In the genomic region with DNA sequence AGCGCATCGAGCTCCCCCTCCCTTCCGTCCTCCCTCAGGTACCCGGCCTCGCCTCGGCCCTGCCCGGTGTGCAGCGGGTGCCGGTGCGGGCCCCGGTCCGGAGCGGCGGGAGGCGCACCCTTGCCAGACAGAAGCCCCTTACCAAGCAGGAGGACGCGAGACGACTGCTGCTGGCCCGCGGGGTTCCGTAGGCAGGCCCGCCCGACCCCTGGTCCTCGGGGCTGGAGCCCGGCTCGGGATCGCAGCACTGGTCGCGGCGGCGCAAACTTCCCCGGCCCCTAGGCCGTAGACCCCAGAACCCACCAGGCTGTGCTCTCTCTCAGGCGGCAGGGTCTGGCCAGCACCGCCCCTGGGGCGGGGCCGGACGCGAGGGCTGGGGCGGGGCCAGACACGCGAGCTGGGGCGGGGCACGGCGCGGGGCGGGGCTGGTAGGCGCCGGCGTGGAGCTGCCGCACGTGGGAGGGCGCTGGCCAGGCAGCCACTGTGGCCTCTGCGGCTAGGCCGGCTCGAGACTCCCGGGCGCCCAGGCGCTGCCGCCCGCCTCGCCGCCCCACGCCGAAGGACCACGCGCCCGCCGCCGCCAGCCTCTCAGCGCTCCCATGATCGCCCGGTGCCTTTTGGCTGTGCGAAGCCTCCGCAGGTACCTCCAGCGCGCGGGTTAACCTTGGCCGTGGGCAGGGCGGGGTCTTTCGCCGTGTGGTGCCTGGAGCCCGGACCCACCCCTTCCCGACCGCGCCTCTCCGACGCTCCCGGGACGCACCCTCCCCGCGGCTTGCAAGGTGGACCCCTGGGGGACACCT, we compare ENCODE assay signal across 1 cellular context.
TF ChIP-seq lines count a peak whose summit lies in the region.

A gene (plus strand): TSS at position 431 of the 800 bp plus-strand sequence. CDS start 169 bp downstream, at position 600.
A gene with protein sequence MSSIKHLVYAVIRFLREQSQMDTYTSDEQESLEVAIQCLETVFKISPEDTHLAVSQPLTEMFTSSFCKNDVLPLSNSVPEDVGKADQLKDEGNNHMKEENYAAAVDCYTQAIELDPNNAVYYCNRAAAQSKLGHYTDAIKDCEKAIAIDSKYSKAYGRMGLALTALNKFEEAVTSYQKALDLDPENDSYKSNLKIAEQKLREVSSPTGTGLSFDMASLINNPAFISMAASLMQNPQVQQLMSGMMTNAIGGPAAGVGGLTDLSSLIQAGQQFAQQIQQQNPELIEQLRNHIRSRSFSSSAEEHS (minus strand): TSS at position 335 of the 800 bp plus-strand sequence. CDS start 1,302 bp downstream, outside the sequence.

TF ChIP-seq in K562, 482 proteins besides CTCF, POLR2A, EP300 and RAD21 (continued from another document and continues in another):
- peak; percentile 77 for TF ChIP-seq KDM5B (IDR thresholded peaks at IDR 0.05; ENCODE audit: insufficient replicate concordance, low read depth, low read length)
- TF ChIP-seq, protein P1, sequence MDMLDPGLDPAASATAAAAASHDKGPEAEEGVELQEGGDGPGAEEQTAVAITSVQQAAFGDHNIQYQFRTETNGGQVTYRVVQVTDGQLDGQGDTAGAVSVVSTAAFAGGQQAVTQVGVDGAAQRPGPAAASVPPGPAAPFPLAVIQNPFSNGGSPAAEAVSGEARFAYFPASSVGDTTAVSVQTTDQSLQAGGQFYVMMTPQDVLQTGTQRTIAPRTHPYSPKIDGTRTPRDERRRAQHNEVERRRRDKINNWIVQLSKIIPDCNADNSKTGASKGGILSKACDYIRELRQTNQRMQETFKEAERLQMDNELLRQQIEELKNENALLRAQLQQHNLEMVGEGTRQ (CRISPR knock-in tag; IDR thresholded peaks at IDR 0.05): peak; percentile 11; the same call in 1 of the 2 replicates
- TF ChIP-seq NR1H2 (CRISPR knock-in tag; IDR thresholded peaks at IDR 0.05): no peak
- no peak for TF ChIP-seq FOXJ2 (tag; IDR thresholded peaks at IDR 0.05)
- peak; percentile 15 for TF ChIP-seq CHD1 (IDR thresholded peaks at IDR 0.05; ENCODE audit: low read length)
- 0 out of 4 replicates have a peak, but pooled peaks of 1 of the 2 experiments have one; percentile 27 for TF ChIP-seq FOXA3 (CRISPR knock-in tag; conservative IDR thresholded peaks at IDR 0.05 in 1 of 2, IDR thresholded peaks at IDR 0.05 in 1 of 2)
- TF ChIP-seq ZNF282 (CRISPR knock-in tag; IDR thresholded peaks at IDR 0.05): 0 out of 2 replicates have a peak, but pooled peaks have one; percentile 30
- no peak for TF ChIP-seq SRSF9 (IDR thresholded peaks at IDR 0.05; ENCODE audit: borderline replicate concordance, low read depth, low read length)
- TF ChIP-seq MAZ (CRISPR knock-in tag; conservative IDR thresholded peaks at IDR 0.05 in 1 of 2, IDR thresholded peaks at IDR 0.05 in 1 of 2): peak; percentile 40 to 59; a peak in 2 of 4 replicates
- TF ChIP-seq SUPT5H (IDR thresholded peaks at IDR 0.05): peak; percentile 50
- TF ChIP-seq TGIF2 (CRISPR knock-in tag; IDR thresholded peaks at IDR 0.05): peak; percentile 89; the same call in 1 of the 2 replicates
- peak; percentile 61 for TF ChIP-seq FUS (optimal IDR thresholded peaks at IDR 0.05; ENCODE audit: low read depth, low read length)
- peak; percentile 70; the same call in 1 of the 2 replicates for TF ChIP-seq SMAD4 (CRISPR knock-in tag; conservative IDR thresholded peaks at IDR 0.05)
- peak; percentile 61 to 67; a peak in 3 of 4 replicates for TF ChIP-seq NONO (IDR thresholded peaks at IDR 0.05; ENCODE audit: low read depth in 2 of 2, low read length in 1 of 2)
- TF ChIP-seq ZNF263 (CRISPR knock-in tag; IDR thresholded peaks at IDR 0.05; ENCODE audit: borderline replicate concordance): peak; percentile 66; the same call in 1 of the 2 replicates
- TF ChIP-seq, protein P2, sequence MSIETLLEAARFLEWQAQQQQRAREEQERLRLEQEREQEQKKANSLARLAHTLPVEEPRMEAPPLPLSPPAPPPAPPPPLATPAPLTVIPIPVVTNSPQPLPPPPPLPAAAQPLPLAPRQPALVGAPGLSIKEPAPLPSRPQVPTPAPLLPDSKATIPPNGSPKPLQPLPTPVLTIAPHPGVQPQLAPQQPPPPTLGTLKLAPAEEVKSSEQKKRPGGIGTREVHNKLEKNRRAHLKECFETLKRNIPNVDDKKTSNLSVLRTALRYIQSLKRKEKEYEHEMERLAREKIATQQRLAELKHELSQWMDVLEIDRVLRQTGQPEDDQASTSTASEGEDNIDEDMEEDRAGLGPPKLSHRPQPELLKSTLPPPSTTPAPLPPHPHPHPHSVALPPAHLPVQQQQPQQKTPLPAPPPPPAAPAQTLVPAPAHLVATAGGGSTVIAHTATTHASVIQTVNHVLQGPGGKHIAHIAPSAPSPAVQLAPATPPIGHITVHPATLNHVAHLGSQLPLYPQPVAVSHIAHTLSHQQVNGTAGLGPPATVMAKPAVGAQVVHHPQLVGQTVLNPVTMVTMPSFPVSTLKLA (conservative IDR thresholded peaks at IDR 0.05): peak; percentile 37 to 80; a peak in 3 of 4 replicates
- TF ChIP-seq, protein P3, sequence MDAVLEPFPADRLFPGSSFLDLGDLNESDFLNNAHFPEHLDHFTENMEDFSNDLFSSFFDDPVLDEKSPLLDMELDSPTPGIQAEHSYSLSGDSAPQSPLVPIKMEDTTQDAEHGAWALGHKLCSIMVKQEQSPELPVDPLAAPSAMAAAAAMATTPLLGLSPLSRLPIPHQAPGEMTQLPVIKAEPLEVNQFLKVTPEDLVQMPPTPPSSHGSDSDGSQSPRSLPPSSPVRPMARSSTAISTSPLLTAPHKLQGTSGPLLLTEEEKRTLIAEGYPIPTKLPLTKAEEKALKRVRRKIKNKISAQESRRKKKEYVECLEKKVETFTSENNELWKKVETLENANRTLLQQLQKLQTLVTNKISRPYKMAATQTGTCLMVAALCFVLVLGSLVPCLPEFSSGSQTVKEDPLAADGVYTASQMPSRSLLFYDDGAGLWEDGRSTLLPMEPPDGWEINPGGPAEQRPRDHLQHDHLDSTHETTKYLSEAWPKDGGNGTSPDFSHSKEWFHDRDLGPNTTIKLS (IDR thresholded peaks at IDR 0.05; ENCODE audit: borderline replicate concordance, low read depth): 0 out of 2 replicates have a peak, but pooled peaks have one; percentile 42
- TF ChIP-seq KAT8 (IDR thresholded peaks at IDR 0.05; ENCODE audit: low read depth): no peak
- TF ChIP-seq L3MBTL2 (IDR thresholded peaks at IDR 0.05): peak; percentile 80
- TF ChIP-seq, protein P4, sequence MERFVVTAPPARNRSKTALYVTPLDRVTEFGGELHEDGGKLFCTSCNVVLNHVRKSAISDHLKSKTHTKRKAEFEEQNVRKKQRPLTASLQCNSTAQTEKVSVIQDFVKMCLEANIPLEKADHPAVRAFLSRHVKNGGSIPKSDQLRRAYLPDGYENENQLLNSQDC (CRISPR knock-in tag; IDR thresholded peaks at IDR 0.05): no peak
- TF ChIP-seq, protein P5, sequence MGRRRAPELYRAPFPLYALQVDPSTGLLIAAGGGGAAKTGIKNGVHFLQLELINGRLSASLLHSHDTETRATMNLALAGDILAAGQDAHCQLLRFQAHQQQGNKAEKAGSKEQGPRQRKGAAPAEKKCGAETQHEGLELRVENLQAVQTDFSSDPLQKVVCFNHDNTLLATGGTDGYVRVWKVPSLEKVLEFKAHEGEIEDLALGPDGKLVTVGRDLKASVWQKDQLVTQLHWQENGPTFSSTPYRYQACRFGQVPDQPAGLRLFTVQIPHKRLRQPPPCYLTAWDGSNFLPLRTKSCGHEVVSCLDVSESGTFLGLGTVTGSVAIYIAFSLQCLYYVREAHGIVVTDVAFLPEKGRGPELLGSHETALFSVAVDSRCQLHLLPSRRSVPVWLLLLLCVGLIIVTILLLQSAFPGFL (CRISPR knock-in tag; IDR thresholded peaks at IDR 0.05): 0 out of 2 replicates have a peak, but pooled peaks have one; percentile 78
- TF ChIP-seq ZNF274 (IDR thresholded peaks at IDR 0.05; ENCODE audit: borderline replicate concordance, low read depth, low read length): no peak; the same call in 1 of the 2 replicates
- no peak for TF ChIP-seq LCOR (CRISPR knock-in tag; IDR thresholded peaks at IDR 0.05)
- TF ChIP-seq CXXC5 (CRISPR knock-in tag; IDR thresholded peaks at IDR 0.05): peak; percentile 62
- TF ChIP-seq, protein P6, sequence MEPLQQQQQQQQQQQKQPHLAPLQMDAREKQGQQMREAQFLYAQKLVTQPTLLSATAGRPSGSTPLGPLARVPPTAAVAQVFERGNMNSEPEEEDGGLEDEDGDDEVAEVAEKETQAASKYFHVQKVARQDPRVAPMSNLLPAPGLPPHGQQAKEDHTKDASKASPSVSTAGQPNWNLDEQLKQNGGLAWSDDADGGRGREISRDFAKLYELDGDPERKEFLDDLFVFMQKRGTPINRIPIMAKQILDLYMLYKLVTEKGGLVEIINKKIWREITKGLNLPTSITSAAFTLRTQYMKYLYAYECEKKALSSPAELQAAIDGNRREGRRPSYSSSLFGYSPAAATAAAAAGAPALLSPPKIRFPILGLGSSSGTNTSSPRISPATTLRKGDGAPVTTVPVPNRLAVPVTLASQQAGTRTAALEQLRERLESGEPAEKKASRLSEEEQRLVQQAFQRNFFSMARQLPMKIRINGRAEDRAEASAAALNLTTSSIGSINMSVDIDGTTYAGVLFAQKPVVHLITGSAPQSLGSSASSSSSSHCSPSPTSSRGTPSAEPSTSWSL (CRISPR knock-in tag; IDR thresholded peaks at IDR 0.05; ENCODE audit: borderline replicate concordance): 0 out of 2 replicates have a peak, but pooled peaks have one; percentile 57
- peak; percentile 80; the same call in 1 of the 2 replicates for TF ChIP-seq GATAD2B (IDR thresholded peaks at IDR 0.05; ENCODE audit: borderline replicate concordance)
- 0 out of 2 replicates have a peak, but pooled peaks have one; percentile 37 for TF ChIP-seq ZNF830 (CRISPR knock-in tag; IDR thresholded peaks at IDR 0.05)
- TF ChIP-seq CBX1 (IDR thresholded peaks at IDR 0.05; ENCODE audit: low read depth): 0 out of 2 replicates have a peak, but pooled peaks have one; percentile 11
- TF ChIP-seq SIN3A (IDR thresholded peaks at IDR 0.05; ENCODE audit: borderline replicate concordance in 2 of 2, control insufficient read depth in 1 of 2, low read depth in 2 of 2, low read length in 2 of 2): peak; percentile 67 to 95; a peak in 3 of 4 replicates
- peak; percentile 54 for TF ChIP-seq RB1 (IDR thresholded peaks at IDR 0.05; ENCODE audit: low read depth)
- peak; percentile 58 for TF ChIP-seq TBP (optimal IDR thresholded peaks at IDR 0.05; ENCODE audit: low read depth, low read length)
- no peak for TF ChIP-seq RFX5 (IDR thresholded peaks at IDR 0.05; ENCODE audit: low read depth, low read length)
- TF ChIP-seq, protein P7, sequence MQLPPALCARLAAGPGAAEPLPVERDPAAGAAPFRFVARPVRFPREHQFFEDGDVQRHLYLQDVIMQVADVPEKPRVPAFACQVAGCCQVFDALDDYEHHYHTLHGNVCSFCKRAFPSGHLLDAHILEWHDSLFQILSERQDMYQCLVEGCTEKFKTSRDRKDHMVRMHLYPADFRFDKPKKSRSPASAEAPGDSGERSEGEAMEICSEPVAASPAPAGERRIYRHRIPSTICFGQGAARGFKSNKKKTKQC (CRISPR knock-in tag; IDR thresholded peaks at IDR 0.05): 0 out of 2 replicates have a peak, but pooled peaks have one; percentile 2
- TF ChIP-seq, protein P8, sequence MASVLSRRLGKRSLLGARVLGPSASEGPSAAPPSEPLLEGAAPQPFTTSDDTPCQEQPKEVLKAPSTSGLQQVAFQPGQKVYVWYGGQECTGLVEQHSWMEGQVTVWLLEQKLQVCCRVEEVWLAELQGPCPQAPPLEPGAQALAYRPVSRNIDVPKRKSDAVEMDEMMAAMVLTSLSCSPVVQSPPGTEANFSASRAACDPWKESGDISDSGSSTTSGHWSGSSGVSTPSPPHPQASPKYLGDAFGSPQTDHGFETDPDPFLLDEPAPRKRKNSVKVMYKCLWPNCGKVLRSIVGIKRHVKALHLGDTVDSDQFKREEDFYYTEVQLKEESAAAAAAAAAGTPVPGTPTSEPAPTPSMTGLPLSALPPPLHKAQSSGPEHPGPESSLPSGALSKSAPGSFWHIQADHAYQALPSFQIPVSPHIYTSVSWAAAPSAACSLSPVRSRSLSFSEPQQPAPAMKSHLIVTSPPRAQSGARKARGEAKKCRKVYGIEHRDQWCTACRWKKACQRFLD (CRISPR knock-in tag; IDR thresholded peaks at IDR 0.05): 0 out of 2 replicates have a peak, but pooled peaks have one; percentile 34
- peak; percentile 13; the same call in 1 of the 2 replicates for TF ChIP-seq GATAD2A (IDR thresholded peaks at IDR 0.05)
- peak; percentile 65 for TF ChIP-seq ZFX (CRISPR knock-in tag; IDR thresholded peaks at IDR 0.05)
- no peak for TF ChIP-seq ZNF124 (CRISPR knock-in tag; IDR thresholded peaks at IDR 0.05)
- peak; percentile 83 for TF ChIP-seq HMGN3 (IDR thresholded peaks at IDR 0.05; ENCODE audit: borderline replicate concordance, extremely low read depth, insufficient read length, low read depth, low read length)
- no peak for TF ChIP-seq ZNF347 (CRISPR knock-in tag; IDR thresholded peaks at IDR 0.05; ENCODE audit: low read depth)
- TF ChIP-seq SIN3B (IDR thresholded peaks at IDR 0.05; ENCODE audit: low read depth): peak; percentile 56
- TF ChIP-seq, protein P9, sequence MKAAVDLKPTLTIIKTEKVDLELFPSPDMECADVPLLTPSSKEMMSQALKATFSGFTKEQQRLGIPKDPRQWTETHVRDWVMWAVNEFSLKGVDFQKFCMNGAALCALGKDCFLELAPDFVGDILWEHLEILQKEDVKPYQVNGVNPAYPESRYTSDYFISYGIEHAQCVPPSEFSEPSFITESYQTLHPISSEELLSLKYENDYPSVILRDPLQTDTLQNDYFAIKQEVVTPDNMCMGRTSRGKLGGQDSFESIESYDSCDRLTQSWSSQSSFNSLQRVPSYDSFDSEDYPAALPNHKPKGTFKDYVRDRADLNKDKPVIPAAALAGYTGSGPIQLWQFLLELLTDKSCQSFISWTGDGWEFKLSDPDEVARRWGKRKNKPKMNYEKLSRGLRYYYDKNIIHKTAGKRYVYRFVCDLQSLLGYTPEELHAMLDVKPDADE (conservative IDR thresholded peaks at IDR 0.05; ENCODE audit: control insufficient read depth, low read depth, low read length): peak; percentile 80
- TF ChIP-seq SAFB (IDR thresholded peaks at IDR 0.05; ENCODE audit: borderline replicate concordance, low read depth, low read length): peak; percentile 75
- 0 out of 2 replicates have a peak, but pooled peaks have one; percentile 18 for TF ChIP-seq EGR1 (conservative IDR thresholded peaks at IDR 0.05)
- peak; percentile 85; the same call in 1 of the 2 replicates for TF ChIP-seq PHF8 (IDR thresholded peaks at IDR 0.05; ENCODE audit: borderline replicate concordance, low read length)
